In genomic region chr10:79142522-79143309, GRCh38 we compare ENCODE assay signal across 1 cellular context.
TF ChIP-seq lines count a peak whose summit lies in the region.

No MANE protein-coding gene starts in this region.

TF ChIP-seq in GM12878, 131 proteins besides CTCF, POLR2A, EP300 and RAD21 (continued from another document):
- TF ChIP-seq E4F1 (IDR thresholded peaks at IDR 0.05; ENCODE audit: borderline replicate concordance, partially characterized antibody), result no peak
- no peak for TF ChIP-seq CBFB (IDR thresholded peaks at IDR 0.05; ENCODE audit: low read depth)
- no peak for TF ChIP-seq ZNF274 (IDR thresholded peaks at IDR 0.05; ENCODE audit: insufficient read depth, insufficient read length)
